Comparison of ENCODE assay signal across 8 cellular contexts in the genomic region with DNA sequence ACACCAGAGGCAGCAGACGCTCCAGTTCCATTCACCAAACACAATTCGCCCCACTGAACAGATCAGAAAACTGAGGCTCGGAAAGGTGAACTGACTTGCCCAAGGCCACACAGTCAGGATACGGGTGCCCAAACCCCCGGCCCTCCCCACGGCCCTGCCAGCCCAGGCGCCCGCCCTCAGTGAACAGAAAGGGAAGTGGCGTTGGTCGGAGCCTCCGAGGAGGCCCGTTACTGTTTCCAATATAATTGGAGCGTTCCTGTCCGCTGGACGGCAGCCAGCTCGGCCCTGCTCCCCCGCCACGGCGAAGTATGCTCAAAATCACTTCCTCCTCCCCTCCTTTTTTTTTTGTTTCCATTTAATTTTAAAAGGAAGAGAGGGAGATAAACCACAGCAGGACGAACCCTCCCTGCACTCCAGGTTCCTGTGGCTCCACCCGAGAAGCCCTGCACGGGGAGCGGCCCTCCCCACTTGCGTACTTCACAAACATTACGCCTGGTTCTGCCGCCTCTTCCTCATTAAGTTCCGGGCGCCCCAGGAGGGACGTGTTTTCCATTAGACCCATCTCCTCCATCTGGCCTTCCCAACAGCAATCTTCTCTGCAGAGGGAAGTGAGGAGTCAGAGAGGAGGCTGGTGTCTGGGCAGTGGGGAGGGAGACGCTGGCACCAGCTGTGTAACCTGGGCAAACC.
DNase-seq lines count a peak whose midpoint lies in the region; ATAC-seq, FAIRE-seq and TF ChIP-seq lines count a peak whose summit lies in the region.

No MANE protein-coding gene starts in this region.

- FAIRE-seq in astrocyte (lab: Jason Lieb, UNC) = no peak
- FAIRE-seq in keratinocyte (lab: Jason Lieb, UNC) = no peak

- no peak for DNase-seq in CD4-positive, alpha-beta T cell
- DNase-seq in NCI-H2081 (lab: John Stamatoyannopoulos, UW) (peak; percentile 81 to 85), astrocyte (ENCODE audit: low read depth) (peak; percentile 70), keratinocyte (ENCODE audit: low read depth, low spot score) (no peak), GM13977 (ENCODE audit: low spot score) (no peak), iPS-NIHi7 (ENCODE audit: extremely low spot score) (no peak)

- no peaks in the 10 kb centered on the region for H3K27me3 Mint-ChIP-seq in CD4-positive, alpha-beta T cell
- no peaks in the 10 kb centered on the region for H3K27me3 Mint-ChIP-seq in astrocyte (ENCODE audit: low read depth, unreplicated experiment)

- no peak overlapping the region for H3K27ac ChIP-seq in CD4-positive, alpha-beta T cell (ENCODE audit: low read depth, low read length)
- peak overlapping the region; percentile 62 for H3K27ac ChIP-seq in astrocyte (ENCODE audit: low read depth, low read length)
- no peak overlapping the region for H3K27ac ChIP-seq in keratinocyte (ENCODE audit: control insufficient read depth, insufficient read depth, low read length)
- H3K27ac ChIP-seq in subcutaneous abdominal adipose tissue (ENCODE audit: low read depth, low read length) = peak overlapping the region; percentile 65

- H3K9me1 ChIP-seq in keratinocyte (ENCODE audit: control insufficient read depth, extremely low read depth, insufficient read depth, low read length) = peaks cover 2% of the 10 kb centered on the region

- H3K27me3 ChIP-seq in CD4-positive, alpha-beta T cell (ENCODE audit: control insufficient read depth, insufficient read depth, low read length) = no peaks in the 10 kb centered on the region
- H3K27me3 ChIP-seq in astrocyte (ENCODE audit: insufficient read depth, low read length) (no peaks in the 10 kb centered on the region), keratinocyte (ENCODE audit: control insufficient read depth, extremely low read depth, insufficient read depth, low read length) (no peaks in the 10 kb centered on the region), subcutaneous abdominal adipose tissue (ENCODE audit: control insufficient read depth in 5 of 5, insufficient read depth in 4 of 5, low read length in 5 of 5) (no peaks in the 10 kb centered on the region)

- H4K20me1 ChIP-seq in astrocyte (ENCODE audit: insufficient read depth, low read length) = peaks cover 100% of the 10 kb centered on the region
- peaks cover 16% of the 10 kb centered on the region for H4K20me1 ChIP-seq in keratinocyte (ENCODE audit: control insufficient read depth, extremely low read depth, insufficient read depth, low read length)

- peaks cover 97% of the 10 kb centered on the region for H3K79me2 ChIP-seq in astrocyte (ENCODE audit: insufficient read depth, low read length)
- H3K79me2 ChIP-seq in keratinocyte (ENCODE audit: control insufficient read depth, insufficient read depth, low read length) = peaks cover 78% of the 10 kb centered on the region

- H3K36me3 ChIP-seq in astrocyte (ENCODE audit: insufficient read depth, low read length) = no peaks in the 10 kb centered on the region
- H3K36me3 ChIP-seq in keratinocyte (ENCODE audit: control insufficient read depth in 2 of 2, extremely low read depth in 1 of 2, insufficient read depth in 2 of 2, low read length in 2 of 2) = peaks cover 5 to 7% of the 10 kb centered on the region in 2 experiments
- H3K36me3 ChIP-seq in subcutaneous abdominal adipose tissue (ENCODE audit: control insufficient read depth in 5 of 5, insufficient read depth in 5 of 5, low read length in 5 of 5) = peaks cover 0 to 17% (median 2%) of the 10 kb centered on the region in 5 donors

- H3K27ac Mint-ChIP-seq in CD4-positive, alpha-beta T cell = no peak overlapping the region
- H3K27ac Mint-ChIP-seq in astrocyte (ENCODE audit: unreplicated experiment) = no peak overlapping the region

- dilution Hi-C loops in keratinocyte (cut with MboI; ENCODE audit: extremely low pct_ligation_motif_present, low sequenced_read_pairs) = no loop called here

- no peaks in the 10 kb centered on the region for H3K9me3 Mint-ChIP-seq in CD4-positive, alpha-beta T cell
- H3K9me3 Mint-ChIP-seq in astrocyte (ENCODE audit: unreplicated experiment) = no peaks in the 10 kb centered on the region

- in situ Hi-C loops in GM13977 (cut with MboI; ENCODE audit: low pct_unique_long_range_greater_than_20kb, low sequenced_read_pairs, unreplicated experiment) = no loop called here

- CTCF ChIA-PET in CD4-positive, alpha-beta T cell (lab: Charles Lee) = no interaction called here

- no peak for ATAC-seq in CD4-positive, alpha-beta T cell (ENCODE audit: poor library complexity)
- ATAC-seq in HG03196 (IDR thresholded peaks at IDR 0.05; ENCODE audit: unreplicated experiment) = no peak

- H3K4me1 ChIP-seq in astrocyte (ENCODE audit: insufficient read depth, low read length) = peaks cover 63% of the 10 kb centered on the region
- peaks cover 54% of the 10 kb centered on the region for H3K4me1 ChIP-seq in keratinocyte (ENCODE audit: control insufficient read depth, extremely low read depth, insufficient read depth, low read length)
- H3K4me1 ChIP-seq in subcutaneous abdominal adipose tissue (ENCODE audit: control insufficient read depth in 5 of 5, insufficient read depth in 5 of 5, low read length in 5 of 5) = peaks cover 15 to 81% (median 80%) of the 10 kb centered on the region in 5 donors

- H2AFZ ChIP-seq in astrocyte (ENCODE audit: low read depth, low read length) = no peak overlapping the region
- H2AFZ ChIP-seq in keratinocyte (ENCODE audit: control insufficient read depth, low read length) = no peak overlapping the region

- H3K9ac ChIP-seq in astrocyte (ENCODE audit: low read length) = peak overlapping the region; percentile 53
- no peak overlapping the region for H3K9ac ChIP-seq in keratinocyte (ENCODE audit: control insufficient read depth, extremely low read depth, insufficient read depth, low read length)
- H3K9ac ChIP-seq in subcutaneous abdominal adipose tissue (ENCODE audit: low read length in 5 of 5) = peak overlapping the region in 3 of 5 donors; percentile 32 to 45 (median 41)

- TF ChIP-seq CTCF in CD4-positive, alpha-beta T cell (IDR thresholded peaks at IDR 0.05) = no peak
- TF ChIP-seq CTCF in astrocyte (IDR thresholded peaks at IDR 0.05; ENCODE audit: insufficient read depth, low read depth, low read length) (no peak), keratinocyte (optimal IDR thresholded peaks at IDR 0.05 in 1 of 3, IDR thresholded peaks at IDR 0.05 in 1 of 3, conservative IDR thresholded peaks at IDR 0.05 in 1 of 3; ENCODE audit: extremely low read depth in 1 of 3, insufficient read depth in 2 of 3, low read length in 3 of 3) (no peak), GM13977 (IDR thresholded peaks at IDR 0.05; ENCODE audit: extremely low read depth, insufficient read depth, missing control alignments) (no peak)

- POLR2A ChIA-PET in CD4-positive, alpha-beta T cell (lab: Charles Lee) = no interaction called here

- H3K4me3 ChIP-seq in astrocyte (ENCODE audit: insufficient read depth, low read depth, low read length) (no peak overlapping the region), keratinocyte (ENCODE audit: control insufficient read depth in 2 of 3, extremely low read depth in 1 of 3, insufficient read depth in 2 of 3, low read depth in 1 of 3, low read length in 3 of 3) (no peak overlapping the region), subcutaneous abdominal adipose tissue (ENCODE audit: low read depth in 1 of 5, low read length in 5 of 5) (peak overlapping the region in 4 of 5 donors; percentile 5 to 32 (median 26))

- intact Hi-C loops in CD4-positive, alpha-beta T cell (cut with DNase I, micrococcal nuclease) = no loop called here

- H3K4me3 Mint-ChIP-seq in CD4-positive, alpha-beta T cell = peak overlapping the region; percentile 45
- H3K4me3 Mint-ChIP-seq in astrocyte (ENCODE audit: unreplicated experiment) = peak overlapping the region; percentile 60

- H3K9me3 ChIP-seq in CD4-positive, alpha-beta T cell (ENCODE audit: control insufficient read depth, low read length) = no peaks in the 10 kb centered on the region
- H3K9me3 ChIP-seq in astrocyte (ENCODE audit: insufficient read depth, low read depth, low read length) = no peaks in the 10 kb centered on the region
- H3K9me3 ChIP-seq in keratinocyte (ENCODE audit: control insufficient read depth, low read depth, low read length) = no peaks in the 10 kb centered on the region
- no peaks in the 10 kb centered on the region for H3K9me3 ChIP-seq in subcutaneous abdominal adipose tissue (ENCODE audit: control insufficient read depth in 5 of 5, low read length in 5 of 5)

- H3K36me3 Mint-ChIP-seq in CD4-positive, alpha-beta T cell (ENCODE audit: low read depth) = no peaks in the 10 kb centered on the region
- H3K36me3 Mint-ChIP-seq in astrocyte (ENCODE audit: low read depth, unreplicated experiment) = peaks cover 17% of the 10 kb centered on the region

- peak overlapping the region; percentile 54 for H3K4me2 ChIP-seq in astrocyte (ENCODE audit: low read length)
- H3K4me2 ChIP-seq in keratinocyte (ENCODE audit: control insufficient read depth, extremely low read depth, insufficient read depth, low read depth, low read length) = peak overlapping the region; percentile 45

- peaks cover 52% of the 10 kb centered on the region for H3K4me1 Mint-ChIP-seq in CD4-positive, alpha-beta T cell (ENCODE audit: low read depth)
- peaks cover 69% of the 10 kb centered on the region for H3K4me1 Mint-ChIP-seq in astrocyte (ENCODE audit: low read depth, unreplicated experiment)

Comparison
In these comparisons a context has a peak if more than half of its experiments do, and no peak if none do; other contexts are left out.
1. DNase-seq: peak in NCI-H2081 (2 of 2) and astrocyte (single experiment); none in CD4-positive, alpha-beta T cell (0 of 10), keratinocyte (single experiment), GM13977 (single experiment) and iPS-NIHi7 (single experiment).
2. H3K27ac ChIP-seq: peak in astrocyte (single experiment) and subcutaneous abdominal adipose tissue (single experiment); none in CD4-positive, alpha-beta T cell (single experiment) and keratinocyte (single experiment).
3. H3K4me3 ChIP-seq: peak in subcutaneous abdominal adipose tissue (4 of 5); none in astrocyte (single experiment) and keratinocyte (0 of 3).